ENCODE assay signal across 2 cellular contexts in genomic region chr9:114386361-114386885, GRCh38.
TF ChIP-seq lines count a peak whose summit lies in the region.

No MANE protein-coding gene starts in this region.

TF ChIP-seq in H1, 55 proteins besides CTCF, POLR2A, EP300 and RAD21:
- TF ChIP-seq E2F6 (IDR thresholded peaks at IDR 0.05): no peak
- TF ChIP-seq BRCA1 (IDR thresholded peaks at IDR 0.05; ENCODE audit: low read depth, low read length): no peak

TF ChIP-seq in neural cell, 6 proteins besides CTCF, POLR2A, EP300 and RAD21:
- no peak for TF ChIP-seq MXI1 (conservative IDR thresholded peaks at IDR 0.05; ENCODE audit: poor library complexity, severe bottlenecking)
- no peak for TF ChIP-seq TAF1 (IDR thresholded peaks at IDR 0.05; ENCODE audit: low read depth)
- TF ChIP-seq SMC3 (conservative IDR thresholded peaks at IDR 0.05; ENCODE audit: poor library complexity): no peak
- TF ChIP-seq, protein P1, sequence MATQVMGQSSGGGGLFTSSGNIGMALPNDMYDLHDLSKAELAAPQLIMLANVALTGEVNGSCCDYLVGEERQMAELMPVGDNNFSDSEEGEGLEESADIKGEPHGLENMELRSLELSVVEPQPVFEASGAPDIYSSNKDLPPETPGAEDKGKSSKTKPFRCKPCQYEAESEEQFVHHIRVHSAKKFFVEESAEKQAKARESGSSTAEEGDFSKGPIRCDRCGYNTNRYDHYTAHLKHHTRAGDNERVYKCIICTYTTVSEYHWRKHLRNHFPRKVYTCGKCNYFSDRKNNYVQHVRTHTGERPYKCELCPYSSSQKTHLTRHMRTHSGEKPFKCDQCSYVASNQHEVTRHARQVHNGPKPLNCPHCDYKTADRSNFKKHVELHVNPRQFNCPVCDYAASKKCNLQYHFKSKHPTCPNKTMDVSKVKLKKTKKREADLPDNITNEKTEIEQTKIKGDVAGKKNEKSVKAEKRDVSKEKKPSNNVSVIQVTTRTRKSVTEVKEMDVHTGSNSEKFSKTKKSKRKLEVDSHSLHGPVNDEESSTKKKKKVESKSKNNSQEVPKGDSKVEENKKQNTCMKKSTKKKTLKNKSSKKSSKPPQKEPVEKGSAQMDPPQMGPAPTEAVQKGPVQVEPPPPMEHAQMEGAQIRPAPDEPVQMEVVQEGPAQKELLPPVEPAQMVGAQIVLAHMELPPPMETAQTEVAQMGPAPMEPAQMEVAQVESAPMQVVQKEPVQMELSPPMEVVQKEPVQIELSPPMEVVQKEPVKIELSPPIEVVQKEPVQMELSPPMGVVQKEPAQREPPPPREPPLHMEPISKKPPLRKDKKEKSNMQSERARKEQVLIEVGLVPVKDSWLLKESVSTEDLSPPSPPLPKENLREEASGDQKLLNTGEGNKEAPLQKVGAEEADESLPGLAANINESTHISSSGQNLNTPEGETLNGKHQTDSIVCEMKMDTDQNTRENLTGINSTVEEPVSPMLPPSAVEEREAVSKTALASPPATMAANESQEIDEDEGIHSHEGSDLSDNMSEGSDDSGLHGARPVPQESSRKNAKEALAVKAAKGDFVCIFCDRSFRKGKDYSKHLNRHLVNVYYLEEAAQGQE (IDR thresholded peaks at IDR 0.05; ENCODE audit: borderline replicate concordance): no peak
- no peak for TF ChIP-seq EZH2 (IDR thresholded peaks at IDR 0.05; ENCODE audit: borderline replicate concordance, insufficient read depth, low read length, poor library complexity, severe bottlenecking)
- no peak for TF ChIP-seq POLR2AphosphoS5 (IDR thresholded peaks at IDR 0.05)
TF ChIP-seq in neural cell: peak in this region for 0.
